In the genomic region with DNA sequence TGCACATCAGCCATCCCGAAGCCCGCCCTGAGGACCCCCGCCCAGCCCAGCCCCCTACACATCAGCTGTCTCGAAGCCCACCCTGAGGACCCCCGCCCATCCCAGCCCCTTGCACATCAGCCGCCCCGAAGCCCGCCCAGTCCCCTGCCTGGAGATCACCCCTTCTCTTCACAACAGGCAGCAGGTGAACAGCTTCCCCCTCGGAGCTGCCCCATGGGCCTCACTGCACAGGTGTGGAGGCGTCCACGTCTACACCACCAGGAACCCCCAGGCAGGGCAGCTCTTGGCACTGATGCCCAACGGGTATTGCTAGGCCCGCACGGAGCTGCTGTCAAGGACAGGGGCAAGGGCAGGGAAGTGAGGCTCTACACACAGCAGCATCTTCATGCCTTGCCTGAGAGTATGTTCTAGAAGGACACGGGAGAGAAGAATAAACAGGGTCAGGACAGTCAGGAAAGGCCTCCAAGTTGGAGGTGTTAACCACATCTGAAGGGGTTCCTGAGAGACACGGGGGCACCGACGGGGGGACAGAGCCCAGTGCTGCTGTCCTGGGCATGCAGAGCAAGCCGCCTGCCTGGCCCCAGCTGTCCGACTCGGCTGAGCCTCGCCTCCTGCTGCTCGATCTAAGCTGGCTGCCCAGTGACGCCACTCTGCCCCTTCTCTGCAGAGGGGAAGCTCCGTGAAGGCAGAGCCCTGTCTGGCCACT, we compare ENCODE assay signal across 10 cellular contexts.
DNase-seq lines count a peak whose midpoint lies in the region; ATAC-seq and TF ChIP-seq lines count a peak whose summit lies in the region.
"Had no signal": no experiment of that assay in that cellular context is flagged by ENCODE, and none has a peak within 500 bp of the region (broad histone marks: within the 10 kb centered on the region; RNA-seq: fewer than 3 reads in every experiment).

No MANE protein-coding gene starts in this region.

- peak overlapping the region in 10 of 11 experiments; percentile 64 to 91 (median 73); a peak in 19 of 22 replicates for H3K27ac ChIP-seq in BLaER1 treated with 17β-estradiol and CSF1 and Interleukin-3, amounts not matched to agents 10 nM and 100 nM
- H3K27ac ChIP-seq in H9 (ENCODE audit: insufficient read length, low read depth, low read length) (no peak overlapping the region), esophagus (ENCODE audit: low read depth in 2 of 2, low read length in 1 of 2) (peak overlapping the region; percentile 11 to 67), osteoblast (ENCODE audit: low read depth, low read length) (peak overlapping the region; percentile 76)

- TF ChIP-seq CTCF in H9 (conservative IDR thresholded peaks at IDR 0.05) (no peak), osteoblast (IDR thresholded peaks at IDR 0.05; ENCODE audit: extremely low read depth, low read depth, low read length) (no peak)

- no peak for ATAC-seq in GM19324 (IDR thresholded peaks at IDR 0.05; ENCODE audit: low FRiP score, unreplicated experiment)
- ATAC-seq in HG03520 (IDR thresholded peaks at IDR 0.05; ENCODE audit: unreplicated experiment) = no peak

- H3K4me1 ChIP-seq in BLaER1 treated with 17β-estradiol and CSF1 and Interleukin-3, amounts not matched to agents 10 nM and 100 nM = peaks cover 89 to 97% (median 95%) of the 10 kb centered on the region in 10 experiments
- H3K4me1 ChIP-seq in H9 (ENCODE audit: insufficient read depth, low read length) = peaks cover 6% of the 10 kb centered on the region; the same call in 1 of the 2 replicates
- H3K4me1 ChIP-seq in esophagus (ENCODE audit: control insufficient read depth in 2 of 2, insufficient read depth in 2 of 2, low read length in 1 of 2) = peaks cover 25 to 40% of the 10 kb centered on the region in 2 donors
- H3K4me1 ChIP-seq in osteoblast (ENCODE audit: insufficient read depth, low read length) = peaks cover 39% of the 10 kb centered on the region

- peak overlapping the region in 3 of 10 experiments; percentile 2 to 54 (median 30); a peak in 4 of 20 replicates for H3K4me3 ChIP-seq in BLaER1 treated with 17β-estradiol and CSF1 and Interleukin-3, amounts not matched to agents 10 nM and 100 nM
- H3K4me3 ChIP-seq in esophagus (ENCODE audit: low read depth in 1 of 2, low read length in 2 of 2) (no peak overlapping the region), osteoblast (ENCODE audit: insufficient read depth, low read length) (no peak overlapping the region)

- H2BK120ac ChIP-seq in H9 (ENCODE audit: low read depth, low read length, poor library complexity, severe bottlenecking) = no peak overlapping the region

- no peak overlapping the region for H2BK20ac ChIP-seq in H9 (ENCODE audit: low read depth, low read length, poor library complexity, severe bottlenecking)

- peaks cover 2 to 5% (median 4%) of the 10 kb centered on the region in 3 experiments; a peak in 6 of 7 replicates for H3K36me3 Mint-ChIP-seq in H9 (ENCODE audit: insufficient read depth in 1 of 3, low read depth in 3 of 3)

- no peak overlapping the region for H3T11ph ChIP-seq in H9 (ENCODE audit: low read length)

- peaks cover 4 to 6% of the 10 kb centered on the region in 2 experiments; a peak in 4 of 5 replicates for H3K9me3 Mint-ChIP-seq in H9

- no peak overlapping the region for H2AK5ac ChIP-seq in H9 (ENCODE audit: insufficient read length, low read length)

- H3K9me3 ChIP-seq in BLaER1 treated with 17β-estradiol and CSF1 and Interleukin-3, amounts not matched to agents 10 nM and 100 nM (replicated peaks in 1 of 11) = peaks cover 0 to 7% (median 5%) of the 10 kb centered on the region in 11 experiments; a peak in 19 of 22 replicates
- H3K9me3 ChIP-seq in H9 (ENCODE audit: control insufficient read depth, low read depth, low read length) (no peaks in the 10 kb centered on the region), esophagus (ENCODE audit: control insufficient read depth in 2 of 2, insufficient read depth in 1 of 2, low read depth in 1 of 2, low read length in 1 of 2) (no peaks in the 10 kb centered on the region), osteoblast (ENCODE audit: low read depth, low read length) (no peaks in the 10 kb centered on the region)

- H3K18ac ChIP-seq in H9 (ENCODE audit: insufficient read length, low read depth, low read length) = peak overlapping the region; percentile 27

- no peak overlapping the region for H3K56ac ChIP-seq in H9 (ENCODE audit: insufficient read length, low read depth, low read length)

- no peak overlapping the region for H4K91ac ChIP-seq in H9 (ENCODE audit: insufficient read length, low read depth, low read length)

- WGBS in H9 (ENCODE audit: extremely low coverage, insufficient read length, low lambda C conversion rate) = no CpG with 5 or more reads among the region's 25 CpGs
- 83 to 89% methylated on average over 25 of the region's 25 CpGs for WGBS in esophagus, 2 donors

- H3K79me2 ChIP-seq in H9 (ENCODE audit: insufficient read depth, low read length) (peaks cover 13% of the 10 kb centered on the region; the same call in 1 of the 2 replicates), osteoblast (ENCODE audit: insufficient read depth, low read length) (peaks cover 70% of the 10 kb centered on the region)

- no peak overlapping the region for H2BK15ac ChIP-seq in H9 (ENCODE audit: low read depth, low read length)

- no peak overlapping the region for H4K8ac ChIP-seq in H9 (replicated peaks; ENCODE audit: insufficient read length, low read depth, low read length)

- H3K4ac ChIP-seq in H9 (ENCODE audit: low read depth, low read length) = no peak overlapping the region

- no peak overlapping the region for H2BK12ac ChIP-seq in H9 (ENCODE audit: insufficient read length, low read depth, low read length)

- peak overlapping the region; percentile 87 to 99 (median 98) for H3K4me2 ChIP-seq in BLaER1 treated with 17β-estradiol and CSF1 and Interleukin-3, amounts not matched to agents 10 nM and 100 nM
- H3K4me2 ChIP-seq in H9 (ENCODE audit: insufficient read depth, insufficient read length, low read length) (no peak overlapping the region), osteoblast (ENCODE audit: insufficient read depth, low read length) (peak overlapping the region; percentile 51)

- peaks cover 0 to 3% (median 0%) of the 10 kb centered on the region in 11 experiments; a peak in 3 of 22 replicates for H3K36me3 ChIP-seq in BLaER1 treated with 17β-estradiol and CSF1 and Interleukin-3, amounts not matched to agents 10 nM and 100 nM
- H3K36me3 ChIP-seq in esophagus (ENCODE audit: control insufficient read depth in 2 of 2, insufficient read depth in 2 of 2, low read length in 1 of 2) = peaks cover 0 to 3% of the 10 kb centered on the region in 2 donors
- no peaks in the 10 kb centered on the region for H3K36me3 ChIP-seq in osteoblast (ENCODE audit: insufficient read depth, low read length)

- no peak overlapping the region for H2BK5ac ChIP-seq in H9 (ENCODE audit: insufficient read length, low read length)

- peaks cover 43 to 92% (median 80%) of the 10 kb centered on the region in 11 experiments for H4K20me1 ChIP-seq in BLaER1 treated with 17β-estradiol and CSF1 and Interleukin-3, amounts not matched to agents 10 nM and 100 nM
- H4K20me1 ChIP-seq in H9 (ENCODE audit: control insufficient read depth, insufficient read depth, insufficient read length) (no peaks in the 10 kb centered on the region), osteoblast (ENCODE audit: insufficient read depth, low read length) (peaks cover 5% of the 10 kb centered on the region)

- peak overlapping the region in 2 of 3 experiments; percentile 44 to 79; a peak in 3 of 7 replicates for H3K27ac Mint-ChIP-seq in H9

- peaks cover 33 to 42% of the 10 kb centered on the region in 2 experiments for H3K4me1 Mint-ChIP-seq in H9

- no peak overlapping the region for H4K5ac ChIP-seq in H9 (ENCODE audit: insufficient read length, low read depth, low read length)

- H3K79me1 ChIP-seq in H9 (ENCODE audit: insufficient read depth, low read depth, low read length, poor library complexity, severe bottlenecking) = peaks cover 15% of the 10 kb centered on the region

- H3K23me2 ChIP-seq in H9 (ENCODE audit: insufficient read length, low read depth, low read length, poor library complexity, severe bottlenecking) = no peaks in the 10 kb centered on the region

- H3K23ac ChIP-seq in H9 (ENCODE audit: insufficient read length, low read depth, low read length) = no peak overlapping the region

- H3K4me3 Mint-ChIP-seq in H9 = no peak overlapping the region

- H2AFZ ChIP-seq in H9 (ENCODE audit: low read length) (no peak overlapping the region), osteoblast (ENCODE audit: low read length) (no peak overlapping the region)

- DNase-seq in H9 = peak; percentile 22
- peak; percentile 68 for DNase-seq in osteoblast (ENCODE audit: insufficient read length, low spot score, missing footprints)
- DNase-seq in NCI-H526 (lab: John Stamatoyannopoulos, UW) = no peak
- DNase-seq in NCI-H2029 (lab: John Stamatoyannopoulos, UW) = no peak
- DNase-seq: DMS79, NCI-H1436 treated with DMSO at 0.1 percent for 48 hours had no signal

- no peaks in the 10 kb centered on the region for H3K27me3 Mint-ChIP-seq in H9 (ENCODE audit: low read depth)

- peaks cover 0 to 17% (median 0%) of the 10 kb centered on the region in 11 experiments; a peak in 2 of 22 replicates for H3K27me3 ChIP-seq in BLaER1 treated with 17β-estradiol and CSF1 and Interleukin-3, amounts not matched to agents 10 nM and 100 nM
- H3K27me3 ChIP-seq in H9 (ENCODE audit: insufficient read depth, low read length) (no peaks in the 10 kb centered on the region; the same call in 1 of the 2 replicates), esophagus (ENCODE audit: control insufficient read depth in 1 of 2, insufficient read depth in 2 of 2, low read length in 2 of 2) (no peaks in the 10 kb centered on the region), osteoblast (ENCODE audit: insufficient read depth, low read length) (no peaks in the 10 kb centered on the region)

- peak overlapping the region; percentile 16; the same call in 1 of the 2 replicates for H3K14ac ChIP-seq in H9 (ENCODE audit: insufficient read depth, low read length)

- peak overlapping the region in 10 of 11 experiments; percentile 49 to 81 (median 67); a peak in 18 of 22 replicates for H3K9ac ChIP-seq in BLaER1 treated with 17β-estradiol and CSF1 and Interleukin-3, amounts not matched to agents 10 nM and 100 nM
- no peak overlapping the region for H3K9ac ChIP-seq in H9 (ENCODE audit: extremely low read depth, insufficient read length, low read length)

Comparison
In these comparisons a context has a peak if more than half of its experiments do, and no peak if none do; other contexts are left out.
1. DNase-seq: peak in H9 (single experiment) and osteoblast (single experiment); none in NCI-H526 (0 of 2) and NCI-H2029 (single experiment).